25 cellular contexts compared by ENCODE assay signal in the genomic region with DNA sequence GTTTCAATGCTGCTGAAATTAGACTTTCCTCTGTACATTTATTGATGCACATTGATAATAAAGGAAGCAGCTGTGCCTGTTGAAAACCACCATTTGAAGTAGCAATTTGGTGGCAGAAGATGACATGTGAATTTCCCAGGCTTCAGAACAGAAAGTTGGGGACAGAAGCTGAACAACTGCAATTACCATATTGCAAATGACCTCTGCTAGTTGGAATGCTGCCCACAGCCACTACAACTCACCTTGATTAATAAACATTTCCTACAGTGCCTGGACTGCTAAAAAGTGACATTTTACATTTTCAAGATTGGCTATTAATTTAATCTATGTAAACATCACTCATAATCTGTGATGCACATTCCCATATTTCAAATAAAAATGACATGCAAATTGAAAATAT.
"Had no signal": no experiment of that assay in that cellular context is flagged by ENCODE, and none has a peak within 500 bp of the region (broad histone marks: within the 10 kb centered on the region; RNA-seq: fewer than 3 reads in every experiment).

No MANE protein-coding gene starts in this region.

- H3K27ac ChIP-seq: coronary artery, esophagus squamous epithelium, left lung, prostate gland, right atrium auricular region, sigmoid colon, testis, tibial artery, upper lobe of right lung, uterus had no signal

- H3K36me3 Mint-ChIP-seq: stimulated activated memory B cell treated with anti-CD40 and anti-IgM and Interleukin-4, amounts not matched to agents 10 μg/mL and 1 μg/mL and 100 μg/mL, for 72 hours had no signal

- ATAC-seq: left cardiac atrium; left lung; naive thymus-derived CD8-positive, alpha-beta T cell; stimulated activated memory B cell treated with anti-CD40 and anti-IgM and Interleukin-4, amounts not matched to agents 10 μg/mL and 1 μg/mL and 100 μg/mL, for 72 hours; stimulated activated naive CD8-positive, alpha-beta T cell treated with anti-CD3 and anti-CD28 coated beads, Interleukin-15, Interleukin-2, amounts not matched to agents 100 U/mL and 50 U/mL, for 24 hours; upper lobe of right lung had no signal

- H3K36me3 ChIP-seq: esophagus squamous epithelium, left lung, prostate gland, right atrium auricular region, sigmoid colon, tibial artery, upper lobe of right lung, uterus had no signal

- H3K27me3 ChIP-seq: esophagus squamous epithelium, left lung, right atrium auricular region, sigmoid colon, testis, tibial artery, upper lobe of right lung, uterus had no signal

- H3K4me3 Mint-ChIP-seq: naive thymus-derived CD8-positive, alpha-beta T cell; nephron progenitor cell; stimulated activated memory B cell treated with anti-CD40 and anti-IgM and Interleukin-4, amounts not matched to agents 10 μg/mL and 1 μg/mL and 100 μg/mL, for 72 hours had no signal

- DNase-seq: dermis blood vessel endothelial cell; effector memory CD4-positive, alpha-beta T cell; erythroblast; esophagus squamous epithelium; foreskin melanocyte; hypothalamus; left cardiac atrium; left lung; mesenchymal stem cell; naive thymus-derived CD8-positive, alpha-beta T cell; nephron progenitor cell; nucleus accumbens; sigmoid colon; stimulated activated CD4-positive, alpha-beta T cell treated with anti-CD3 and anti-CD28 coated beads, Interleukin-2, amount 100 ng/mL, for 24 hours; stimulated activated CD4-positive, alpha-beta T cell treated with anti-CD3 and anti-CD28 coated beads, Interleukin-4, amount 100 ng/mL, for 4 hours; stimulated activated naive CD8-positive, alpha-beta T cell treated with anti-CD3 and anti-CD28 coated beads, Interleukin-15, Interleukin-2, amounts not matched to agents 100 U/mL and 50 U/mL, for 24 hours; substantia nigra; testis; tibial artery; upper lobe of right lung; uterus had no signal

- H3K9me3 Mint-ChIP-seq: nephron progenitor cell; stimulated activated memory B cell treated with anti-CD40 and anti-IgM and Interleukin-4, amounts not matched to agents 10 μg/mL and 1 μg/mL and 100 μg/mL, for 72 hours had no signal

- H3K9me3 ChIP-seq: esophagus squamous epithelium, left lung, prostate gland, right atrium auricular region, sigmoid colon, testis, tibial artery, upper lobe of right lung, uterus had no signal

- H3K27ac Mint-ChIP-seq: naive thymus-derived CD8-positive, alpha-beta T cell; nephron progenitor cell; stimulated activated memory B cell treated with anti-CD40 and anti-IgM and Interleukin-4, amounts not matched to agents 10 μg/mL and 1 μg/mL and 100 μg/mL, for 72 hours had no signal

- H3K4me1 Mint-ChIP-seq: naive thymus-derived CD8-positive, alpha-beta T cell; stimulated activated memory B cell treated with anti-CD40 and anti-IgM and Interleukin-4, amounts not matched to agents 10 μg/mL and 1 μg/mL and 100 μg/mL, for 72 hours had no signal

- H3K27me3 Mint-ChIP-seq: naive thymus-derived CD8-positive, alpha-beta T cell; stimulated activated memory B cell treated with anti-CD40 and anti-IgM and Interleukin-4, amounts not matched to agents 10 μg/mL and 1 μg/mL and 100 μg/mL, for 72 hours had no signal

- H3K4me3 ChIP-seq: coronary artery, esophagus squamous epithelium, left lung, prostate gland, right atrium auricular region, sigmoid colon, testis, tibial artery, upper lobe of right lung, uterus had no signal

- H3K4me1 ChIP-seq: esophagus squamous epithelium, left lung, prostate gland, right atrium auricular region, sigmoid colon, testis, tibial artery, upper lobe of right lung, uterus had no signal
